18 cellular contexts compared by ENCODE assay signal in the genomic region with DNA sequence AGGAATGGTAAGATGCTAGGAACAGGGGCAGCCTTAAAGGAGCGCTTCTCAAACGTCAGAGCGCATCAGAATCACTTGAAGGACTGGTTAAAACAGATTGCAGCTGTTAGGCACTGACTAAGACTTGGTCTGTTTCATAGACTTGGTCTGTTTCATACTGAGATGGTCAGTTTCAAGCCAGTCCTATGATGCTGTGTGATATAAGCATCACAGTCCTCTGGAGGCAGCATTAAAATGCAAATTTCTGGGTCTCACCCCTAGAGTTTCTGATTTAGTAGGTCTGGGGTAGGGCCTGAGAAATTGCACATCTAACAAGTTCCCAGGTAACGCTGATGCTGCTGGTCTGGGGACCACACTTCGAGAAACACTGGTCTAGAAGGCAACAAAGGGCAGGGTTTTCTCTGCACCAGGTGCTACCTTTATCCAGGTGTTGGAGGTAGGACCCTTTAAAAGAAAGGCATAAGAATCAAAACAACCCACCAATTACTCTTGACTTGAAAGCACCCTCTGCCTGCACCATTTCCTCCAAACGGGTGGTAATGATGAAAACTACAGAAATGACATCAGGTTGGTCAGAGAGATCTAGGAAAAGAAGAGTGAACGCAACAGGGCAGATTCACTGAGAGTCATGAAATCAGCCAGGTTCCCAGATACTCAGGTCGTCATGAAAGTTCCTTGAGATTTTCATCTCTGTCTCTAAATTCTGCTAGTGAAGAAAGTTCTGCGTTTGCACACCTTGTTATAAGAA.
A peak's percentile ranks its signal among the peaks of the same experiment; 100 is the strongest.
DNase-seq lines count a peak whose midpoint lies in the region; ATAC-seq, FAIRE-seq and TF ChIP-seq lines count a peak whose summit lies in the region.
"Had no signal": no experiment of that assay in that cellular context is flagged by ENCODE, and none has a peak within 500 bp of the region (broad histone marks: within the 10 kb centered on the region; RNA-seq: fewer than 3 reads in every experiment).

No MANE protein-coding gene starts in this region.

- no peaks in the 10 kb centered on the region for H3K4me1 ChIP-seq in pancreas
- no peaks in the 10 kb centered on the region for H3K4me1 ChIP-seq in aorta (ENCODE audit: control insufficient read depth in 1 of 2, insufficient read depth in 2 of 2, low read length in 2 of 2)
- H3K4me1 ChIP-seq: uterus had no signal

- ATAC-seq in GM18909 (IDR thresholded peaks at IDR 0.05; ENCODE audit: poor library complexity, unreplicated experiment) (peak; percentile 65), GM21528 (IDR thresholded peaks at IDR 0.05; ENCODE audit: low FRiP score, unreplicated experiment) (peak; percentile 60), HG03097 (IDR thresholded peaks at IDR 0.05; ENCODE audit: low FRiP score, unreplicated experiment) (peak; percentile 81), pancreas (no peak), aorta (ENCODE audit: low FRiP score) (no peak)
- ATAC-seq in stimulated activated effector memory CD8-positive, alpha-beta T cell treated with anti-CD3 and anti-CD28 coated beads, Interleukin-12 subunit alpha, Interleukin-12 subunit beta, amount 100 ng/mL, for 72 hours: peak; percentile 57
- ATAC-seq: gastroesophageal sphincter had no signal

- H3K4me1 Mint-ChIP-seq in stimulated activated effector memory CD8-positive, alpha-beta T cell treated with anti-CD3 and anti-CD28 coated beads, Interleukin-12 subunit alpha, Interleukin-12 subunit beta, amount 100 ng/mL, for 72 hours: peaks cover 13% of the 10 kb centered on the region
- H3K4me1 Mint-ChIP-seq: activated CD4-positive, alpha-beta T cell treated with anti-CD3 and anti-CD28 coated beads, Interleukin-2, amount 10 ng/mL, durations not matched to agents 7 days and 5 days had no signal

- no peaks in the 10 kb centered on the region for H3K9me3 Mint-ChIP-seq in stimulated activated effector memory CD8-positive, alpha-beta T cell treated with anti-CD3 and anti-CD28 coated beads, Interleukin-12 subunit alpha, Interleukin-12 subunit beta, amount 100 ng/mL, for 72 hours
- H3K9me3 Mint-ChIP-seq: activated T-cell treated with anti-CD3 and anti-CD28 coated beads, Interleukin-2, amount 50 U/mL, for 24 hours had no signal

- DNase-seq in stimulated activated effector memory CD8-positive, alpha-beta T cell treated with anti-CD3 and anti-CD28 coated beads, Interleukin-12 subunit alpha, Interleukin-12 subunit beta, amount 100 ng/mL, for 72 hours (ENCODE audit: low spot score in 2 of 2): no peak
- DNase-seq in SIG-M5 (lab: John Stamatoyannopoulos, UW): no peak
- DNase-seq in pancreas: no peak
- DNase-seq in aorta: no peak
- DNase-seq: activated CD4-positive, alpha-beta T cell treated with anti-CD3 and anti-CD28 coated beads, Interleukin-2, amount 10 ng/mL, durations not matched to agents 7 days and 5 days; activated T-cell treated with anti-CD3 and anti-CD28 coated beads, Interleukin-2, amount 50 U/mL, for 24 hours; C1 segment of cervical spinal cord; DMS79; KBM-7; NCI-H1436; uterus had no signal

- H3K4me3 Mint-ChIP-seq in stimulated activated effector memory CD8-positive, alpha-beta T cell treated with anti-CD3 and anti-CD28 coated beads, Interleukin-12 subunit alpha, Interleukin-12 subunit beta, amount 100 ng/mL, for 72 hours: no peak overlapping the region
- H3K4me3 Mint-ChIP-seq: activated CD4-positive, alpha-beta T cell treated with anti-CD3 and anti-CD28 coated beads, Interleukin-2, amount 10 ng/mL, durations not matched to agents 7 days and 5 days; activated T-cell treated with anti-CD3 and anti-CD28 coated beads, Interleukin-2, amount 50 U/mL, for 24 hours had no signal

- H3K9me3 ChIP-seq in pancreas: no peaks in the 10 kb centered on the region
- no peaks in the 10 kb centered on the region for H3K9me3 ChIP-seq in aorta (ENCODE audit: control insufficient read depth, low read length)
- H3K9me3 ChIP-seq: gastroesophageal sphincter, right atrium auricular region, uterus had no signal

- FAIRE-seq in pancreas (lab: Jason Lieb, UNC): no peak
- FAIRE-seq: H54 had no signal

- TF ChIP-seq CTCF in pancreas (IDR thresholded peaks at IDR 0.05): no peak

- H3K27me3 ChIP-seq in pancreas (no peaks in the 10 kb centered on the region), aorta (ENCODE audit: control insufficient read depth in 1 of 2, insufficient read depth in 2 of 2, low read length in 1 of 2) (no peaks in the 10 kb centered on the region)
- H3K27me3 ChIP-seq: gastroesophageal sphincter, right atrium auricular region, uterus had no signal

- H3K4me3 ChIP-seq in pancreas (no peak overlapping the region), aorta (ENCODE audit: low read length in 2 of 2) (no peak overlapping the region)
- H3K4me3 ChIP-seq: gastroesophageal sphincter, lung, right atrium auricular region, uterus had no signal

- H3K27ac Mint-ChIP-seq in stimulated activated effector memory CD8-positive, alpha-beta T cell treated with anti-CD3 and anti-CD28 coated beads, Interleukin-12 subunit alpha, Interleukin-12 subunit beta, amount 100 ng/mL, for 72 hours: no peak overlapping the region
- H3K27ac Mint-ChIP-seq: activated CD4-positive, alpha-beta T cell treated with anti-CD3 and anti-CD28 coated beads, Interleukin-2, amount 10 ng/mL, durations not matched to agents 7 days and 5 days; activated T-cell treated with anti-CD3 and anti-CD28 coated beads, Interleukin-2, amount 50 U/mL, for 24 hours had no signal

- H3K36me3 ChIP-seq in pancreas (no peaks in the 10 kb centered on the region), aorta (ENCODE audit: control insufficient read depth in 1 of 2, insufficient read depth in 2 of 2, low read length in 1 of 2) (no peaks in the 10 kb centered on the region)
- H3K36me3 ChIP-seq: gastroesophageal sphincter, right atrium auricular region, uterus had no signal

- intact Hi-C loops in pancreas (cut with DNase I): no loop called here
- intact Hi-C loops in aorta (cut with DNase I): no loop called here

- no peak overlapping the region for H3K27ac ChIP-seq in pancreas
- H3K27ac ChIP-seq in aorta (ENCODE audit: low read depth in 1 of 2, low read length in 2 of 2): no peak overlapping the region
- H3K27ac ChIP-seq: gastroesophageal sphincter, right atrium auricular region had no signal

- H3K36me3 Mint-ChIP-seq in stimulated activated effector memory CD8-positive, alpha-beta T cell treated with anti-CD3 and anti-CD28 coated beads, Interleukin-12 subunit alpha, Interleukin-12 subunit beta, amount 100 ng/mL, for 72 hours: no peaks in the 10 kb centered on the region

- WGBS in pancreas, 2 donors: 51 to 61% methylated on average over 9 of the region's 9 CpGs
- WGBS in aorta, 2 donors: 73 to 77% methylated on average over 9 of the region's 9 CpGs

Comparison
In these comparisons a context has a peak if more than half of its experiments do, and no peak if none do; other contexts are left out.
1. ATAC-seq: peak in GM18909 (single experiment), GM21528 (single experiment), HG03097 (single experiment) and stimulated activated effector memory CD8-positive, alpha-beta T cell treated with anti-CD3 and anti-CD28 coated beads, Interleukin-12 subunit alpha, Interleukin-12 subunit beta, amount 100 ng/mL, for 72 hours (single experiment); none in pancreas (0 of 4) and aorta (single experiment).